ENCODE assay signal across 11 cellular contexts in the genomic region with DNA sequence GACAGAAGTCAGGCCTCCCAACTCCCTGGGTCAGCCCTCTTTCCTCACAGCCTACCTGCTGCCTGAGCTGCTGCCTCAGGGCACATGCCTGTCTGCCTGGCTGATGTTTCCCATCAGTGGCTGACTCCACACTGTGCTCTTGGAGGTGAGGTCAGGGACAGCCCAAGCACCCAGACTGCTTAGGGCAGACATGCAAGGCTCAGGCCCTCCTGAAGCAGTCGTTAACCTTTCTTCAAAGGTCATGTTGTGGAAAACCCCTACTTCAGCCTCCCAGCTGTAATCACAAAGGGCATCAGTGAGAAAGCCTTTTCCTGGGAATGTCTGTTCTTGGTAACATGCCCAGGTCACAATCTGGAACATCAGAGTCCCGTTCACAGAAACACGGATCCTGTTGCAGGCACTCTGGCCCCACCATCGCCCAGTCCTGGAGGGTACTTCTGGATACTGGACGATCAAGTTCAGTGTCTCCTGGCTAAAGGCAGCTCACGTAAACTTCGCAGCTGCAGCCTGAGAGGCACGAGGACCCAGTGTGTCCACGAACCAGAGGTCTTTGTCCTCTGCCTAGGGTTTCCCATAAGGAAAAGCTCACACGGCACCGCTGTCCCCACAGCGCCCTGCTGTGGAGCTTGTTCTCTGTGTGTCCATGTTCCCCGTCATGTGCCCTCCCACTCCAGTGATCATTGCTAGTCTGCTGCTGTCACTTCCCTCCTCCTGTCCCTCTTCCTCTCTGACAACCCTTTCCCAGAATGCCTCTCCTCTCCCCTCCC. TPM values are rescaled to one million over a fixed set of nuclear protein-coding genes. Genes with fewer than 3 reads are reported as not detected.
DNase-seq lines count a peak whose midpoint lies in the region; ATAC-seq and TF ChIP-seq lines count a peak whose summit lies in the region.
"Had no signal": no experiment of that assay in that cellular context is flagged by ENCODE, and none has a peak within 500 bp of the region (broad histone marks: within the 10 kb centered on the region; RNA-seq: fewer than 3 reads in every experiment).

No MANE protein-coding gene starts in this region.

- TF ChIP-seq EP300 in gastroesophageal sphincter (IDR thresholded peaks at IDR 0.05), result no peak

- no peaks in the 10 kb centered on the region for H3K9me3 ChIP-seq in BE2C
- no peaks in the 10 kb centered on the region for H3K9me3 ChIP-seq in muscle layer of colon (ENCODE audit: low read length)
- no peaks in the 10 kb centered on the region for H3K9me3 ChIP-seq in esophagus squamous epithelium
- no peaks in the 10 kb centered on the region for H3K9me3 ChIP-seq in gastroesophageal sphincter

- TF ChIP-seq POLR2A in esophagus squamous epithelium (IDR thresholded peaks at IDR 0.05) (no peak), gastroesophageal sphincter (IDR thresholded peaks at IDR 0.05) (no peak)

- H3K4me1 ChIP-seq in BE2C, result peaks cover 30% of the 10 kb centered on the region
- H3K4me1 ChIP-seq in muscle layer of colon (ENCODE audit: insufficient read depth, low read length), result peaks cover 53% of the 10 kb centered on the region
- peaks cover 0 to 8% (median 4%) of the 10 kb centered on the region in 3 donors for H3K4me1 ChIP-seq in esophagus squamous epithelium
- H3K4me1 ChIP-seq in gastroesophageal sphincter, result peaks cover 0 to 13% (median 0%) of the 10 kb centered on the region in 3 donors

- DNase-seq in BE2C (peak; percentile 91), NCI-H226 (peak; percentile 62), esophagus squamous epithelium (lab: John Stamatoyannopoulos, UW) (no peak)
- DNase-seq in activated T-cell treated with anti-CD3 and anti-CD28 coated beads, Interleukin-2, amount 50 U/mL, for 1 hour, result no peak
- DNase-seq: SHP77 treated with DMSO at 0.1 percent for 48 hours; stimulated activated CD4-positive, alpha-beta T cell treated with anti-CD3 and anti-CD28 coated beads, Interleukin-2, amount 100 ng/mL, for 24 hours had no signal

- H3K27ac ChIP-seq in muscle layer of colon (ENCODE audit: low read depth, low read length) (peak overlapping the region; percentile 21), esophagus squamous epithelium (no peak overlapping the region), gastroesophageal sphincter (no peak overlapping the region)

- no peak overlapping the region for H3K9ac ChIP-seq in muscle layer of colon (ENCODE audit: low read length)

- H3K27me3 ChIP-seq in BE2C, result no peaks in the 10 kb centered on the region
- H3K27me3 ChIP-seq in muscle layer of colon (ENCODE audit: control insufficient read depth in 1 of 2, insufficient read depth in 2 of 2, low read length in 2 of 2), result no peaks in the 10 kb centered on the region
- H3K27me3 ChIP-seq in esophagus squamous epithelium, result no peaks in the 10 kb centered on the region
- H3K27me3 ChIP-seq in gastroesophageal sphincter, result no peaks in the 10 kb centered on the region

- H3K36me3 ChIP-seq in BE2C (peaks cover 40% of the 10 kb centered on the region), muscle layer of colon (ENCODE audit: insufficient read depth, low read length) (peaks cover 5% of the 10 kb centered on the region), esophagus squamous epithelium (no peaks in the 10 kb centered on the region), gastroesophageal sphincter (no peaks in the 10 kb centered on the region)

- TF ChIP-seq CTCF in BE2C (IDR thresholded peaks at IDR 0.05; ENCODE audit: low read depth, low read length), result peak; percentile 53
- no peak for TF ChIP-seq CTCF in esophagus squamous epithelium (IDR thresholded peaks at IDR 0.05)
- TF ChIP-seq CTCF in gastroesophageal sphincter (IDR thresholded peaks at IDR 0.05), result no peak

- H3K4me3 ChIP-seq in BE2C (ENCODE audit: low read depth, low read length), result no peak overlapping the region
- no peak overlapping the region for H3K4me3 ChIP-seq in muscle layer of colon (ENCODE audit: low read depth in 1 of 2, low read length in 2 of 2)
- no peak overlapping the region for H3K4me3 ChIP-seq in esophagus squamous epithelium
- H3K4me3 ChIP-seq in gastroesophageal sphincter, result no peak overlapping the region

- ATAC-seq in esophagus mucosa, result peak; percentile 77
- ATAC-seq in GM21576 (IDR thresholded peaks at IDR 0.05; ENCODE audit: unreplicated experiment), result no peak
- ATAC-seq in gastroesophageal sphincter, result no peak

- intact Hi-C loops in esophagus squamous epithelium (cut with DNase I), result no loop called here

- 73 to 81% methylated on average over 4 to 9 of the region's 13 CpGs for WGBS in esophagus squamous epithelium, 2 donors
- 67 to 75% methylated on average over 6 to 10 of the region's 13 CpGs for WGBS in gastroesophageal sphincter (ENCODE audit: low coverage in 1 of 2), 2 donors

RNA-seq across cellular contexts. Expression of gene GNAO1, which starts 54.9 kb away (rescaled TPM):
- 116 TPM for polyA plus RNA-seq in BE2C (2012; ENCODE audit: insufficient read depth, insufficient read length, low read depth)
- 0.64 TPM for total RNA-seq in esophagus mucosa
- 1 to 10 TPM in 1 of 4 donors, under 1 TPM in 3; 0.50 to 1.5 (median 0.66) TPM for total RNA-seq in esophagus squamous epithelium
- total RNA-seq in gastroesophageal sphincter, result 10 to 100 TPM in 2 of 4 donors, 1 to 10 TPM in 2; 3.4 to 21.0 (median 11.0) TPM
- polyA plus RNA-seq: CD14-positive monocyte had no signal

Comparison
In these comparisons a context has a peak if more than half of its experiments do, and no peak if none do; other contexts are left out.
1. DNase-seq: peak in BE2C (single experiment) and NCI-H226 (single experiment); none in esophagus squamous epithelium (single experiment) and activated T-cell treated with anti-CD3 and anti-CD28 coated beads, Interleukin-2, amount 50 U/mL, for 1 hour (single experiment).